In the genomic region with DNA sequence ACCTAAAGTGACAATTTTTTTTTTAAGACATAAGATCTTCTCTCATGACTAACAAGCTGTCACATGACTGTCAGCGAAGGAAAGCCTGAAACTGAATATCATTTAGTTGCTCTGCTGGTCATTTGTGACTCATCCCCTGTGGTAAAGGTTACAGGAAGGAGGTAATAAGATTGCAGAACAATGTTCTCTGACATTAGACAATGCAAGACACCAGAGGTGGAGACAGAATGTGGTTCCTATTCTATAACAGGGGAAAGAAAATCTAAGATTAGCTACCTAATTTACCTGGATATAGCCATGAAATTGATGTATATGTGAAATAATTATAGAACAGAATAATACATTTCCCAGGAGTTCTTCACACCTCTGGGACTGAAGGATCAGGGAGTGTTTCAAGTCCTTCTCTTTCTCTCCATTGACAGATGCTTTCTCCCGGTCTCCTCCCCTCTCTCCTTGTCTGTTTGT, we compare ENCODE assay signal across 8 cellular contexts. TPM values are rescaled to one million over a fixed set of nuclear protein-coding genes. Genes with fewer than 3 reads are reported as not detected.
DNase-seq lines count a peak whose midpoint lies in the region; ATAC-seq and TF ChIP-seq lines count a peak whose summit lies in the region.

No MANE protein-coding gene starts in this region.

- intact Hi-C loops in PC-3 (cut with micrococcal nuclease) (no loop called here), posterior cingulate gyrus (cut with DNase I) (no loop called here), vagina (cut with DNase I) (no loop called here), sciatic nerve (cut with DNase I) (no loop called here)

- CTCF ChIA-PET in PC-3 (lab: Charles Lee): interaction anchor here (0.5 to 1.0 kb wide), 2 partner anchors 99 to 194 kb away, joined by 3 read pairs; no protein-coding TSS in a partner anchor

- H3K9me3 ChIP-seq in PC-3 (ENCODE audit: low read length) (no peaks in the 10 kb centered on the region), vagina (no peaks in the 10 kb centered on the region)

- no peaks in the 10 kb centered on the region for H3K27me3 Mint-ChIP-seq in activated T-cell treated with anti-CD3 and anti-CD28 coated beads, Interleukin-2, amount 50 U/mL, for 72 hours (ENCODE audit: low read depth)

- H3K4me3 ChIP-seq in PC-3 (ENCODE audit: low read length) (no peak overlapping the region), fibroblast of pulmonary artery (replicated peaks; ENCODE audit: low read depth, low read length) (no peak overlapping the region), vagina (no peak overlapping the region)

- peak overlapping the region; percentile 56 for H3K4me2 ChIP-seq in PC-3 (ENCODE audit: low read length)

- H3K27ac Mint-ChIP-seq in activated T-cell treated with anti-CD3 and anti-CD28 coated beads, Interleukin-2, amount 50 U/mL, for 72 hours: peak overlapping the region; percentile 11

- no peaks in the 10 kb centered on the region for H4K20me1 ChIP-seq in PC-3 (ENCODE audit: low read length)

- no peaks in the 10 kb centered on the region for H3K36me3 ChIP-seq in PC-3 (ENCODE audit: low read depth, low read length)
- no peaks in the 10 kb centered on the region for H3K36me3 ChIP-seq in vagina

- peaks cover 12% of the 10 kb centered on the region for H3K4me1 Mint-ChIP-seq in activated T-cell treated with anti-CD3 and anti-CD28 coated beads, Interleukin-2, amount 50 U/mL, for 72 hours (ENCODE audit: low read depth)

- no TSS peak for BruUV-seq in PC-3 (replicated peaks; lab: Mats Ljungman, UMichigan)

- H3K27me3 ChIP-seq in PC-3 (ENCODE audit: low read length): no peaks in the 10 kb centered on the region
- no peaks in the 10 kb centered on the region for H3K27me3 ChIP-seq in vagina

- no peak for TF ChIP-seq POLR2A in vagina (IDR thresholded peaks at IDR 0.05)

- no peaks in the 10 kb centered on the region for H3F3A ChIP-seq in PC-3 (ENCODE audit: low read length, unreplicated experiment)

- H3K9me3 Mint-ChIP-seq in activated T-cell treated with anti-CD3 and anti-CD28 coated beads, Interleukin-2, amount 50 U/mL, for 72 hours: no peaks in the 10 kb centered on the region

- H3K36me3 Mint-ChIP-seq in activated T-cell treated with anti-CD3 and anti-CD28 coated beads, Interleukin-2, amount 50 U/mL, for 72 hours (ENCODE audit: insufficient read depth in 2 of 2): no peaks in the 10 kb centered on the region

- H3K4me3 Mint-ChIP-seq in activated T-cell treated with anti-CD3 and anti-CD28 coated beads, Interleukin-2, amount 50 U/mL, for 72 hours: peak overlapping the region in 1 of 2 donors; percentile 11

- no peak overlapping the region for H2AFZ ChIP-seq in PC-3 (ENCODE audit: low read length)

- peak; percentile 98 to 99 for ATAC-seq in activated T-cell treated with anti-CD3 and anti-CD28 coated beads, Interleukin-2, amount 50 U/mL, for 72 hours (replicated peaks in 1 of 2)
- ATAC-seq in HG02970 (IDR thresholded peaks at IDR 0.05; ENCODE audit: low FRiP score, unreplicated experiment): peak; percentile 77
- ATAC-seq in PC-3: peak; percentile 100
- ATAC-seq in sciatic nerve: no peak

- TF ChIP-seq CTCF in PC-3 (conservative IDR thresholded peaks at IDR 0.05; ENCODE audit: low read depth, low read length): no peak
- no peak for TF ChIP-seq CTCF in fibroblast of pulmonary artery (IDR thresholded peaks at IDR 0.05; ENCODE audit: low read length, missing control alignments)
- TF ChIP-seq CTCF in vagina (IDR thresholded peaks at IDR 0.05): no peak

- peaks cover 15% of the 10 kb centered on the region for H3K4me1 ChIP-seq in PC-3 (ENCODE audit: insufficient read depth, low read length)
- no peaks in the 10 kb centered on the region for H3K4me1 ChIP-seq in vagina

- no peaks in the 10 kb centered on the region for H3K9me2 ChIP-seq in PC-3 (replicated peaks; ENCODE audit: low read length)

- peak; percentile 26 to 32 for DNase-seq in activated T-cell treated with anti-CD3 and anti-CD28 coated beads, Interleukin-2, amount 50 U/mL, for 72 hours
- no peak for DNase-seq in activated T-cell treated with anti-CD3 and anti-CD28 coated beads, Interleukin-2, amount 50 U/mL, for 1 hour
- DNase-seq in PC-3 (peak; percentile 91), fibroblast of pulmonary artery (ENCODE audit: low read depth) (peak; percentile 82), posterior cingulate gyrus (no peak), vagina (ENCODE audit: extremely low spot score in 2 of 2) (no peak), sciatic nerve (ENCODE audit: low spot score) (no peak)

- no peaks in the 10 kb centered on the region for H3K79me2 ChIP-seq in PC-3 (ENCODE audit: low read length)

- H3K27ac ChIP-seq in PC-3 (ENCODE audit: low read length) (peak overlapping the region; percentile 10; the same call in 1 of the 2 replicates), vagina (no peak overlapping the region)

- POLR2A ChIA-PET in PC-3 (lab: Charles Lee; ENCODE audit: unreplicated experiment): interaction anchor here (0.5 kb wide), 1 partner anchor 141 kb away, joined by 4 read pairs; no protein-coding TSS in a partner anchor

- H3K9ac ChIP-seq in PC-3 (ENCODE audit: low read length): no peak overlapping the region

RNA-seq across cellular contexts. Expression of a gene that starts 47.7 kb away (rescaled TPM):
- under 1 TPM; 0.14 to 0.19 TPM for total RNA-seq in activated T-cell treated with anti-CD3 and anti-CD28 coated beads, Interleukin-2, amount 50 U/mL, for 72 hours
- total RNA-seq in PC-3 (2014; rRNA removed): 1.0 TPM in 2 replicates
- total RNA-seq in vagina: 2.9 TPM
- 0.76 TPM for total RNA-seq in sciatic nerve

Comparison
In these comparisons a context has a peak if more than half of its experiments do, and no peak if none do; other contexts are left out.
1. DNase-seq: peak in activated T-cell treated with anti-CD3 and anti-CD28 coated beads, Interleukin-2, amount 50 U/mL, for 72 hours (2 of 2), PC-3 (single experiment) and fibroblast of pulmonary artery (single experiment); none in activated T-cell treated with anti-CD3 and anti-CD28 coated beads, Interleukin-2, amount 50 U/mL, for 1 hour (single experiment), posterior cingulate gyrus (0 of 10), vagina (0 of 2) and sciatic nerve (single experiment).